ENCODE assay signal across 16 cellular contexts in the genomic region with DNA sequence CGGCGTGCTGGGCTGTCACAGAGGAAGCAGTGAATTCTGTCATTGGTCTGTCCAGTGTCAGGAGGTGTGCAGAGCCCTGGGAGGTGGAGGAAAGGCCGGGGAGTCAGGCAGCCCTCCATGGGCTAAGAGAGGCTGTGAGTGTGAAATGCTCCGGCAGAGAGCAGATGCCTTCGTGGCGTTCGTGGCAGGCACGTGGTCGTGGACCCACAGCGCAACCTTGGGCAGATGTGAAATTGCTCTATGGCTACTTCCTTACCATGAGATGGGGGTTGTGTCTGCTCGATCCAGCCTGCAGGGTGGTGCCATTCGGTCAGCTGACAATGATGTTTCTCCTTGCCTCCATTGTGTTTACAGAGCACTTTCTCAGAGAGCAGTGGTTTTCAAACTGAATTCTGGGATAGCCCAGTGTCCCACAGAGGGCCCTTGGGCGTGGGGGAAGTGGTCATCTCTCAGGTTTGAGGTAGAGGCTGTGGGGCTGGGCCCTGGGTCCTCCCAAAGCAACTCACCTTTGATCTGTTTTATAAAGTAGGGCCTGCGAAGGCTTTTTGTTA. TPM values are rescaled to one million over a fixed set of nuclear protein-coding genes. Genes with fewer than 3 reads are reported as not detected.
DNase-seq lines count a peak whose midpoint lies in the region; ATAC-seq and TF ChIP-seq lines count a peak whose summit lies in the region.
"Had no signal": no experiment of that assay in that cellular context is flagged by ENCODE, and none has a peak within 500 bp of the region (broad histone marks: within the 10 kb centered on the region; RNA-seq: fewer than 3 reads in every experiment).

No MANE protein-coding gene starts in this region.

- peaks cover 29 to 34% of the 10 kb centered on the region in 2 donors for H3K4me1 Mint-ChIP-seq in effector memory CD8-positive, alpha-beta T cell (ENCODE audit: low read depth in 2 of 2)
- H3K4me1 Mint-ChIP-seq in stimulated activated naive B cell treated with anti-CD40 and anti-IgM and Interleukin-4, amounts not matched to agents 10 μg/mL and 1 μg/mL and 100 μg/mL, for 72 hours = peaks cover 39 to 76% of the 10 kb centered on the region in 2 donors

- peaks cover 83% of the 10 kb centered on the region for H3K36me3 Mint-ChIP-seq in effector memory CD8-positive, alpha-beta T cell (ENCODE audit: insufficient read depth)
- peaks cover 70 to 83% of the 10 kb centered on the region in 2 donors for H3K36me3 Mint-ChIP-seq in stimulated activated naive B cell treated with anti-CD40 and anti-IgM and Interleukin-4, amounts not matched to agents 10 μg/mL and 1 μg/mL and 100 μg/mL, for 72 hours

- no peaks in the 10 kb centered on the region for H3K9me3 Mint-ChIP-seq in effector memory CD8-positive, alpha-beta T cell
- H3K9me3 Mint-ChIP-seq in stimulated activated naive B cell treated with anti-CD40 and anti-IgM and Interleukin-4, amounts not matched to agents 10 μg/mL and 1 μg/mL and 100 μg/mL, for 72 hours = no peaks in the 10 kb centered on the region
- H3K9me3 Mint-ChIP-seq: naive B cell had no signal

- DNase-seq in Right ventricle myocardium inferior (ENCODE audit: missing footprints) (peak; percentile 53), right atrium auricular region (ENCODE audit: low spot score) (no peak), NB4 (ENCODE audit: low read depth) (peak; percentile 39), HCEC 1CT (no peak), GM23248 (no peak)
- DNase-seq in effector memory CD8-positive, alpha-beta T cell = no peak
- no peak for DNase-seq in stimulated activated naive B cell treated with anti-CD40 and anti-IgM and Interleukin-4, amounts not matched to agents 10 μg/mL and 1 μg/mL and 100 μg/mL, for 72 hours
- no peak for DNase-seq in central memory CD4-positive, alpha-beta T cell
- DNase-seq: amniotic stem cell; Caco-2; foreskin keratinocyte; naive B cell; NCI-H1436; NCI-H526; stimulated activated CD4-positive, alpha-beta T cell treated with anti-CD3 and anti-CD28 coated beads, Interleukin-4, amount 100 ng/mL, for 24 hours had no signal

- no peaks in the 10 kb centered on the region for H3K9me3 ChIP-seq in right atrium auricular region
- no peaks in the 10 kb centered on the region for H3K9me3 ChIP-seq in GM23248 (ENCODE audit: low read depth)
- H3K9me3 ChIP-seq: Caco-2 had no signal

- no peak overlapping the region for H3K9ac ChIP-seq in GM23248

- H3K27me3 ChIP-seq in right atrium auricular region = no peaks in the 10 kb centered on the region
- no peaks in the 10 kb centered on the region for H3K27me3 ChIP-seq in GM23248 (replicated peaks; ENCODE audit: insufficient read depth)
- H3K27me3 ChIP-seq: cardiac muscle cell had no signal

- H3K79me2 ChIP-seq in GM23248 (ENCODE audit: insufficient read depth) = no peaks in the 10 kb centered on the region

- no peak overlapping the region for H3K4me3 Mint-ChIP-seq in effector memory CD8-positive, alpha-beta T cell
- no peak overlapping the region for H3K4me3 Mint-ChIP-seq in stimulated activated naive B cell treated with anti-CD40 and anti-IgM and Interleukin-4, amounts not matched to agents 10 μg/mL and 1 μg/mL and 100 μg/mL, for 72 hours

- WGBS in GM23248 (ENCODE audit: low coverage in 1 of 2, low lambda C conversion rate in 2 of 2, missing lambda C conversion rate in 2 of 2), 2 experiments = 87 to 93% methylated on average over 14 of the region's 14 CpGs

- in situ Hi-C loops in GM23248 (cut with MboI) = no loop called here

- H3F3A ChIP-seq in GM23248 (ENCODE audit: insufficient read depth) = no peaks in the 10 kb centered on the region

- TF ChIP-seq CTCF in right atrium auricular region (IDR thresholded peaks at IDR 0.05) = no peak
- TF ChIP-seq CTCF in NB4 (IDR thresholded peaks at IDR 0.05; ENCODE audit: low read depth, low read length) = no peak

- H3K36me3 ChIP-seq in right atrium auricular region (peaks cover 30% of the 10 kb centered on the region), GM23248 (ENCODE audit: low read depth) (no peaks in the 10 kb centered on the region)
- H3K36me3 ChIP-seq: cardiac muscle cell had no signal

- intact Hi-C loops in Right ventricle myocardium inferior (cut with DNase I) = no loop called here

- H2AFZ ChIP-seq in GM23248 = no peak overlapping the region

- H3K27me3 Mint-ChIP-seq in effector memory CD8-positive, alpha-beta T cell = no peaks in the 10 kb centered on the region
- H3K27me3 Mint-ChIP-seq in stimulated activated naive B cell treated with anti-CD40 and anti-IgM and Interleukin-4, amounts not matched to agents 10 μg/mL and 1 μg/mL and 100 μg/mL, for 72 hours = no peaks in the 10 kb centered on the region
- H3K27me3 Mint-ChIP-seq: naive B cell had no signal

- H3K27ac Mint-ChIP-seq in effector memory CD8-positive, alpha-beta T cell = peak overlapping the region; percentile 77 to 89
- peak overlapping the region; percentile 0 for H3K27ac Mint-ChIP-seq in stimulated activated naive B cell treated with anti-CD40 and anti-IgM and Interleukin-4, amounts not matched to agents 10 μg/mL and 1 μg/mL and 100 μg/mL, for 72 hours

- H3K27ac ChIP-seq in right atrium auricular region (no peak overlapping the region), GM23248 (no peak overlapping the region)
- H3K27ac ChIP-seq: cardiac muscle cell, foreskin keratinocyte had no signal

- H3K4me1 ChIP-seq in right atrium auricular region (no peaks in the 10 kb centered on the region), GM23248 (ENCODE audit: insufficient read depth) (no peaks in the 10 kb centered on the region)
- H3K4me1 ChIP-seq: Caco-2, foreskin keratinocyte had no signal

- no peaks in the 10 kb centered on the region for H4K20me1 ChIP-seq in GM23248 (ENCODE audit: insufficient read depth)

- no peak overlapping the region for H3K4me2 ChIP-seq in GM23248 (ENCODE audit: unreplicated experiment)

- no peak for ATAC-seq in Right ventricle myocardium inferior
- ATAC-seq in effector memory CD8-positive, alpha-beta T cell (replicated peaks) = peak; percentile 24
- no peak for ATAC-seq in stimulated activated naive B cell treated with anti-CD40 and anti-IgM and Interleukin-4, amounts not matched to agents 10 μg/mL and 1 μg/mL and 100 μg/mL, for 72 hours (replicated peaks)
- ATAC-seq: foreskin keratinocyte had no signal

- no peak overlapping the region for H3K4me3 ChIP-seq in right atrium auricular region
- H3K4me3 ChIP-seq in NB4 (ENCODE audit: low read depth, low read length) = no peak overlapping the region
- no peak overlapping the region for H3K4me3 ChIP-seq in GM23248
- H3K4me3 ChIP-seq: cardiac muscle cell had no signal

- TF ChIP-seq POLR2A in NB4 (IDR thresholded peaks at IDR 0.05; ENCODE audit: extremely low read depth, insufficient read length) = no peak

- no peaks in the 10 kb centered on the region for H3K9me2 ChIP-seq in GM23248 (ENCODE audit: insufficient read depth)

RNA-seq across cellular contexts. Expression of a gene that starts 27.9 kb away (rescaled TPM):
- total RNA-seq in Right ventricle myocardium inferior = 19.0 TPM
- 10 to 100 TPM; 17.0 to 25.6 TPM for total RNA-seq in right atrium auricular region
- total RNA-seq in GM23248 (2014; rRNA removed; shearing (Covaris generic)) = 0.25 and 2.9 TPM in 2 replicates
- 1.1 and 1.3 TPM in 2 replicates for polyA plus RNA-seq in GM23248 (2016; fragmentation: Nextera tagmentation; extraction: Ambion mirVana)
- polyA plus RNA-seq: cardiac muscle cell had no signal

RNA-seq across cellular contexts. Expression of a gene that starts 35.1 kb away (rescaled TPM):
- total RNA-seq in Right ventricle myocardium inferior (105 TPM), right atrium auricular region (10 to 100 TPM; 48.1 to 65.2 TPM)
- total RNA-seq in GM23248 (2014; rRNA removed; shearing (Covaris generic)) = 16.4 and 18.7 TPM in 2 replicates
- polyA plus RNA-seq in GM23248 (2016; fragmentation: Nextera tagmentation; extraction: Ambion mirVana) = 5.6 and 6.8 TPM in 2 replicates

Comparison
In these comparisons a context has a peak if more than half of its experiments do, and no peak if none do; other contexts are left out.
1. DNase-seq: peak in Right ventricle myocardium inferior (single experiment) and NB4 (single experiment); none in right atrium auricular region (single experiment), effector memory CD8-positive, alpha-beta T cell (0 of 3), stimulated activated naive B cell treated with anti-CD40 and anti-IgM and Interleukin-4, amounts not matched to agents 10 μg/mL and 1 μg/mL and 100 μg/mL, for 72 hours (single experiment), central memory CD4-positive, alpha-beta T cell (single experiment), HCEC 1CT (single experiment) and GM23248 (single experiment).